In the genomic region with DNA sequence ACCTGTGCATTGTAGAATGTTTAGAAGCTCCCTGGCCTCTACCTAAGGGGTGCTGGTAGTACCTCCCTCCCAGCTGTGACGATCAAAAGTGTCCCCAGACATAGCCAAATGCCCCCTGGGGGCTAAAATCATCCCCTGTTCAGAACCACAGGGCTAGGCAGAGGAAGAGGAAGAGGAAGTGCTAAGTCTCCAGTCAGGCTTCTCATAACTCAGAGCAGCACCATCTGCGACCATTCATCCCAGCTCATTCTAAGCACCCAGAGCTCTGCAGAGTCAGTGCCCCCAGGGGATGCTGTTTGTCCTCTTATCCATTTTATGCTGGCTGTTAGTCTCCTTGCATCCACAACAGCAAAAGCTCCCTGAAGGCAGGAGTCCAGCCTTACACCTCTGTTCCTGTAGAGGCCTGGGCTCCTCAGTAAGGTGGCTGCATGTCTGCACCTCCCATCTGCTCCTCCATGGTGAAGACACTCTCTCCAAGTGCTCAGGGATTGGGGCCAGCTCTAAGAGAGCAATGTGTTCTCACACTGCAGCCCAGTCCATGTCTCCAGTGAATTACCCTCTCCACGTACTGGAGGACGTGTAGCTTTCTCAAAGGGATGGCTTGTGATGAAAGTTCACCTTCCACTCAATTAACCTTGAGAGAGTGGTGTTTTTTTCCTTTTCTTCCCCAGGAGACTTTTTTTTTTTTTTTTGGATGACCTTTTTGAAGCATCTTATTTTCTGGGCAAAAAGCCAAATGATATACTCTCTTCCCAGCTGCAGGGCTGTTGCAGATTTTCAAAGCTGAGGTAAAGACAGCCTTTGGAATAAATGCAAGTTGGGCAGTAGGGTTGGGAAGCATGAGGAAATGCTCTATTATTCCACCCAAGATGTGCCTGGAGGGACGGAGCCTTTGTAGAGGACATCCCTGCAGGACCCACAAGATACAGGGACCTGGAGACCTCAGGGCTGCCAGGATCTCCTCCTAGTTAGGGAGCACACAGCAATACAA, we compare ENCODE assay signal across 12 cellular contexts.
DNase-seq lines count a peak whose midpoint lies in the region; ATAC-seq and TF ChIP-seq lines count a peak whose summit lies in the region.
"Had no signal": no experiment of that assay in that cellular context is flagged by ENCODE, and none has a peak within 500 bp of the region (broad histone marks: within the 10 kb centered on the region; RNA-seq: fewer than 3 reads in every experiment).

No MANE protein-coding gene starts in this region.

- DNase-seq in DMS53 (lab: John Stamatoyannopoulos, UW), result peak; percentile 30
- no peak for DNase-seq in DMS53 treated with DMSO at 0.1 percent for 48 hours (lab: John Stamatoyannopoulos, UW; ENCODE audit: unreplicated experiment)
- DNase-seq in NCI-H187 treated with DMSO at 0.1 percent for 48 hours (lab: John Stamatoyannopoulos, UW), result peak; percentile 40
- peak; percentile 19 to 54 for DNase-seq in psoas muscle
- no peak for DNase-seq in occipital lobe (lab: John Stamatoyannopoulos, UW)
- no peak for DNase-seq in T-helper 9 cell
- DNase-seq: NCI-H526, T-helper 1 cell had no signal

- no peaks in the 10 kb centered on the region for H3K27me3 ChIP-seq in SU-DHL-6 (ENCODE audit: low read length)
- H3K27me3 ChIP-seq in psoas muscle (ENCODE audit: insufficient read depth in 3 of 3, low read length in 2 of 3), result no peaks in the 10 kb centered on the region

- H3K4me3 ChIP-seq in SU-DHL-6 (ENCODE audit: insufficient read depth, low read length, poor library complexity, severe bottlenecking) (no peak overlapping the region), psoas muscle (no peak overlapping the region)
- H3K4me3 ChIP-seq: GM23338, lung had no signal

- WGBS in psoas muscle, 3 donors, result 59 to 75% (median 68%) methylated on average over 5 of the region's 5 CpGs

- no peaks in the 10 kb centered on the region for H3K36me3 ChIP-seq in SU-DHL-6 (ENCODE audit: low read length)
- no peaks in the 10 kb centered on the region for H3K36me3 ChIP-seq in psoas muscle (ENCODE audit: insufficient read depth in 1 of 2, low read depth in 1 of 2)

- H3K9me3 ChIP-seq in SU-DHL-6 (ENCODE audit: insufficient read depth, low read length), result no peaks in the 10 kb centered on the region
- H3K9me3 ChIP-seq in psoas muscle, result no peaks in the 10 kb centered on the region

- H4K20me1 ChIP-seq in SU-DHL-6 (ENCODE audit: low read depth, low read length), result no peaks in the 10 kb centered on the region

- TF ChIP-seq CTCF in SU-DHL-6 (IDR thresholded peaks at IDR 0.05; ENCODE audit: insufficient read depth, low read length, poor library complexity, severe bottlenecking) (peak; percentile 29), psoas muscle (IDR thresholded peaks at IDR 0.05) (no peak)

- no peaks in the 10 kb centered on the region for H3K4me1 ChIP-seq in psoas muscle

- H3K79me2 ChIP-seq in SU-DHL-6 (ENCODE audit: insufficient read depth, low read length), result no peaks in the 10 kb centered on the region

- H2AFZ ChIP-seq in SU-DHL-6 (ENCODE audit: low read depth, low read length, severe bottlenecking), result no peak overlapping the region
- H2AFZ ChIP-seq: GM23338 had no signal

- no peaks in the 10 kb centered on the region for H3K9me2 ChIP-seq in SU-DHL-6 (replicated peaks; ENCODE audit: insufficient read depth, low read length)

- intact Hi-C loops in psoas muscle (cut with DNase I), result no loop called here

- no peak overlapping the region for H3K9ac ChIP-seq in SU-DHL-6 (ENCODE audit: low read length)

- ATAC-seq in psoas muscle (peak in 2 of 4 donors; percentile 50 to 66), HG02885 (IDR thresholded peaks at IDR 0.05; ENCODE audit: poor library complexity, unreplicated experiment) (no peak)
- ATAC-seq: GM23338 had no signal

- peak overlapping the region; percentile 34 for H3K4me2 ChIP-seq in SU-DHL-6 (ENCODE audit: low read depth, low read length, poor library complexity, severe bottlenecking)
- H3K4me2 ChIP-seq: GM23338 had no signal

- H3F3A ChIP-seq in SU-DHL-6 (ENCODE audit: insufficient read depth), result no peaks in the 10 kb centered on the region

- H3K27ac ChIP-seq in SU-DHL-6 (ENCODE audit: low read depth, low read length) (peak overlapping the region; percentile 54), psoas muscle (no peak overlapping the region)

Comparison
In these comparisons a context has a peak if more than half of its experiments do, and no peak if none do; other contexts are left out.
1. DNase-seq: peak in DMS53 (single experiment), NCI-H187 treated with DMSO at 0.1 percent for 48 hours (single experiment) and psoas muscle (2 of 2); none in DMS53 treated with DMSO at 0.1 percent for 48 hours (single experiment), occipital lobe (single experiment) and T-helper 9 cell (single experiment).